Comparison of ENCODE assay signal across 18 cellular contexts in genomic region chrX:136179133-136179532, GRCh38. TPM values are rescaled to one million over a fixed set of nuclear protein-coding genes. Genes with fewer than 3 reads are reported as not detected.
DNase-seq lines count a peak whose midpoint lies in the region; ATAC-seq and TF ChIP-seq lines count a peak whose summit lies in the region.
"Had no signal": no experiment of that assay in that cellular context is flagged by ENCODE, and none has a peak within 500 bp of the region (broad histone marks: within the 10 kb centered on the region; RNA-seq: fewer than 3 reads in every experiment).

No MANE protein-coding gene starts in this region.

- no peaks in the 10 kb centered on the region for H3K9me2 ChIP-seq in PC-3 (replicated peaks; ENCODE audit: low read length)

- intact Hi-C loops in esophagus muscularis mucosa (cut with DNase I) (no loop called here), tibial artery (cut with DNase I; ENCODE audit: low total_unique reads) (no loop called here), PC-3 (cut with micrococcal nuclease) (no loop called here)

- no peak for TF ChIP-seq EP300 in esophagus muscularis mucosa (IDR thresholded peaks at IDR 0.05)

- BruUV-seq in PC-3 (replicated peaks; lab: Mats Ljungman, UMichigan): no TSS peak

- no peak overlapping the region for H2AFZ ChIP-seq in PC-3 (ENCODE audit: low read length)

- H3K4me2 ChIP-seq in PC-3 (ENCODE audit: low read length): no peak overlapping the region

- 55% methylated on average over 4 of the region's 4 CpGs for WGBS in esophagus muscularis mucosa

- H3K4me3 ChIP-seq in adipocyte (ENCODE audit: low read length) (no peak overlapping the region), esophagus muscularis mucosa (no peak overlapping the region), rectal smooth muscle tissue (ENCODE audit: low read length) (no peak overlapping the region), tibial artery (no peak overlapping the region), PC-3 (ENCODE audit: low read length) (no peak overlapping the region)
- H3K4me3 ChIP-seq: MG63 had no signal

- H3K36me3 ChIP-seq in adipocyte (ENCODE audit: control insufficient read depth, insufficient read depth, low read length, severe bottlenecking): peaks cover 11% of the 10 kb centered on the region
- H3K36me3 ChIP-seq in esophagus muscularis mucosa: no peaks in the 10 kb centered on the region
- H3K36me3 ChIP-seq in rectal smooth muscle tissue (ENCODE audit: control insufficient read depth, insufficient read depth, low read length): no peaks in the 10 kb centered on the region
- no peaks in the 10 kb centered on the region for H3K36me3 ChIP-seq in tibial artery
- H3K36me3 ChIP-seq in PC-3 (ENCODE audit: low read depth, low read length): no peaks in the 10 kb centered on the region

- H3K9ac ChIP-seq in adipocyte (ENCODE audit: low read length): peak overlapping the region; percentile 50
- H3K9ac ChIP-seq in rectal smooth muscle tissue (ENCODE audit: low read length): no peak overlapping the region
- H3K9ac ChIP-seq in PC-3 (ENCODE audit: low read length): no peak overlapping the region

- POLR2A ChIA-PET in PC-3 (lab: Charles Lee; ENCODE audit: unreplicated experiment): no interaction called here

- H3K4me1 ChIP-seq in adipocyte (ENCODE audit: control insufficient read depth, insufficient read depth, low read length) (peaks cover 68% of the 10 kb centered on the region), esophagus muscularis mucosa (peaks cover 27 to 90% (median 74%) of the 10 kb centered on the region in 4 donors), rectal smooth muscle tissue (ENCODE audit: control insufficient read depth, insufficient read depth, low read length) (peaks cover 40% of the 10 kb centered on the region), tibial artery (peaks cover 0 to 94% (median 33%) of the 10 kb centered on the region in 4 donors), PC-3 (ENCODE audit: insufficient read depth, low read length) (peaks cover 10% of the 10 kb centered on the region)

- H3K79me2 ChIP-seq in PC-3 (ENCODE audit: low read length): no peaks in the 10 kb centered on the region

- no peaks in the 10 kb centered on the region for H3F3A ChIP-seq in PC-3 (ENCODE audit: low read length, unreplicated experiment)

- no peak for TF ChIP-seq CTCF in esophagus muscularis mucosa (IDR thresholded peaks at IDR 0.05)
- no peak for TF ChIP-seq CTCF in tibial artery (IDR thresholded peaks at IDR 0.05)
- TF ChIP-seq CTCF in PC-3 (conservative IDR thresholded peaks at IDR 0.05; ENCODE audit: low read depth, low read length): no peak

- H3K27ac ChIP-seq in esophagus muscularis mucosa (replicated peaks in 1 of 4) (peak overlapping the region; percentile 84 to 99 (median 96)), rectal smooth muscle tissue (ENCODE audit: low read depth, low read length) (peak overlapping the region; percentile 67), tibial artery (peak overlapping the region; percentile 61 to 71), PC-3 (ENCODE audit: low read length) (no peak overlapping the region)

- no peaks in the 10 kb centered on the region for H4K20me1 ChIP-seq in PC-3 (ENCODE audit: low read length)

- no peak for TF ChIP-seq POLR2A in esophagus muscularis mucosa (IDR thresholded peaks at IDR 0.05; ENCODE audit: low read depth)

- no peak for ATAC-seq in GM19035 (IDR thresholded peaks at IDR 0.05; ENCODE audit: unreplicated experiment)
- ATAC-seq in GM19351 (IDR thresholded peaks at IDR 0.05; ENCODE audit: unreplicated experiment): no peak
- ATAC-seq in PC-3: no peak

- CTCF ChIA-PET in PC-3 (lab: Charles Lee): no interaction called here

- H3K9me3 ChIP-seq in adipocyte (ENCODE audit: control insufficient read depth, low read length): no peaks in the 10 kb centered on the region
- no peaks in the 10 kb centered on the region for H3K9me3 ChIP-seq in esophagus muscularis mucosa
- H3K9me3 ChIP-seq in tibial artery: no peaks in the 10 kb centered on the region
- no peaks in the 10 kb centered on the region for H3K9me3 ChIP-seq in PC-3 (ENCODE audit: low read length)
- H3K9me3 ChIP-seq: MG63 had no signal

- H3K27me3 ChIP-seq in adipocyte (replicated peaks; ENCODE audit: control insufficient read depth, insufficient read depth, low read length) (no peaks in the 10 kb centered on the region), esophagus muscularis mucosa (no peaks in the 10 kb centered on the region), rectal smooth muscle tissue (ENCODE audit: control insufficient read depth, insufficient read depth, low read length) (no peaks in the 10 kb centered on the region), tibial artery (no peaks in the 10 kb centered on the region), PC-3 (ENCODE audit: low read length) (no peaks in the 10 kb centered on the region)
- H3K27me3 ChIP-seq: MG63 had no signal

- DNase-seq in adipocyte (ENCODE audit: low read depth): no peak
- DNase-seq in esophagus muscularis mucosa (ENCODE audit: extremely low spot score): no peak
- no peak for DNase-seq in tibial artery
- DNase-seq in PC-3: no peak
- DNase-seq: ACHN, AML-193, DMS 273 treated with DMSO at 0.1 percent for 48 hours, GF-D8, HCEC 1CT, MG63, NCI-H1092, NCI-H146, NCI-H2081, NCI-H510A treated with DMSO at 0.1 percent for 48 hours, SHP77 treated with DMSO at 0.1 percent for 48 hours had no signal

RNA-seq across cellular contexts. Expression of gene FHL1, which starts 31.8 kb away (rescaled TPM):
- total RNA-seq in esophagus muscularis mucosa: 1,000 to 10,000 TPM; 2,189 to 3,092 (median 2,823) TPM
- 42.4 and 51.8 TPM in 2 replicates for total RNA-seq in PC-3 (2014; rRNA removed)

Comparison
In these comparisons a context has a peak if more than half of its experiments do, and no peak if none do; other contexts are left out.
1. RNA of gene FHL1, which starts 31.8 kb away (total RNA-seq): 2,189 to 3,092 TPM in esophagus muscularis mucosa; 42.4 to 51.8 TPM in PC-3; every median in the first group is over 10 times any median in the second.